Comparison of ENCODE assay signal across 25 cellular contexts in the genomic region with DNA sequence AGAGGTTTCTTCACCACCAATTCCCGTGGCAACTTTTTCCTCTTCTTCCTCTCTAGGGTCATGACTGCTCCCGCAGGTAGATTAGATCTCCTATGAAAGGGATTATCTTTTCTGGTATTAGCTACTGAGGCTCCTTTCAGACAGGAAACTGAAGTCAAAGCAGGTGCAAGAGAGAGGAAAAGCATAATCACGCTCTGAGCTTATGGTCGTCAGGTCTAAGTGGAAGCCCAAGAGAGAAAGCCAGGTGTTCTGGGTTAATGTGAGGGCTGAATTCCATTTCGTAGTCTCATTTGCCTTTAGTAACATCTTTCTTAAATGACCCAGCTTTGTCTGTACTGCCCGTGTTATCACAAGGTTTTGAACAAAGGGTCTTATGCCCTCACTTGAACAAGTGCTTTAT. TPM values are rescaled to one million over a fixed set of nuclear protein-coding genes. Genes with fewer than 3 reads are reported as not detected.
"Had no signal": no experiment of that assay in that cellular context is flagged by ENCODE, and none has a peak within 500 bp of the region (broad histone marks: within the 10 kb centered on the region; RNA-seq: fewer than 3 reads in every experiment).

No MANE protein-coding gene starts in this region.

- H3K4me3 ChIP-seq: adrenal gland, K562, PC-9, SJCRH30 had no signal

- H3K36me3 ChIP-seq: adrenal gland, SJCRH30 had no signal

- H2AFZ ChIP-seq: PC-9 had no signal

- H3K27me3 ChIP-seq: adrenal gland, SJCRH30 had no signal

- DNase-seq: activated CD4-positive, alpha-beta memory T cell treated with anti-CD3 and anti-CD28 coated beads for 36 hours; activated CD4-positive, alpha-beta T cell treated with anti-CD3 and anti-CD28 coated beads, Interleukin-2, amount 10 ng/mL, durations not matched to agents 7 days and 5 days; activated CD4-positive, CD25-positive, alpha-beta regulatory T cell; activated CD8-positive, alpha-beta memory T cell treated with anti-CD3 and anti-CD28 coated beads for 24 hours; activated gamma-delta T cell; activated naive CD4-positive, alpha-beta T cell treated with anti-CD3 and anti-CD28 coated beads for 36 hours; activated naive CD8-positive, alpha-beta T cell treated with anti-CD3 and anti-CD28 coated beads for 36 hours; activated T-cell treated with anti-CD3 and anti-CD28 coated beads, Interleukin-2, amount 50 U/mL, for 4 hours; adrenal gland; anterior cingulate cortex; cerebellar nuclear complex; Karpas-422; NCI-H1048; NCI-H1930; NCI-H2171; NCI-H2227 treated with DMSO at 0.1 percent for 48 hours; NCI-H446 treated with DMSO at 0.1 percent for 48 hours; NCI-H526 treated with DMSO at 0.1 percent for 48 hours; PC-9; SJCRH30; SK-N-SH; T-helper 1 cell had no signal

- H3K9me3 ChIP-seq: adrenal gland, SJCRH30, SK-N-SH had no signal

- H3K9ac ChIP-seq: SK-N-SH had no signal

- ATAC-seq: activated T-cell treated with anti-CD3 and anti-CD28 coated beads, Interleukin-2, amount 50 U/mL, for 4 hours; activated T-helper 17 cell treated with anti-CD3 and anti-CD28 coated beads, Interleukin-2, amount 50 U/mL, for 72 hours; K562 had no signal

- H3K27ac ChIP-seq: adrenal gland, PC-9, SJCRH30, VCaP had no signal

- H3K9me2 ChIP-seq: SK-N-SH had no signal

- H3K4me1 ChIP-seq: SJCRH30 had no signal

- H3K4me2 ChIP-seq: PC-9, SK-N-SH had no signal

RNA-seq across cellular contexts. Expression of a gene that starts 8.3 kb away (rescaled TPM):
- total RNA-seq: SJCRH30 had no signal
